In the genomic region with DNA sequence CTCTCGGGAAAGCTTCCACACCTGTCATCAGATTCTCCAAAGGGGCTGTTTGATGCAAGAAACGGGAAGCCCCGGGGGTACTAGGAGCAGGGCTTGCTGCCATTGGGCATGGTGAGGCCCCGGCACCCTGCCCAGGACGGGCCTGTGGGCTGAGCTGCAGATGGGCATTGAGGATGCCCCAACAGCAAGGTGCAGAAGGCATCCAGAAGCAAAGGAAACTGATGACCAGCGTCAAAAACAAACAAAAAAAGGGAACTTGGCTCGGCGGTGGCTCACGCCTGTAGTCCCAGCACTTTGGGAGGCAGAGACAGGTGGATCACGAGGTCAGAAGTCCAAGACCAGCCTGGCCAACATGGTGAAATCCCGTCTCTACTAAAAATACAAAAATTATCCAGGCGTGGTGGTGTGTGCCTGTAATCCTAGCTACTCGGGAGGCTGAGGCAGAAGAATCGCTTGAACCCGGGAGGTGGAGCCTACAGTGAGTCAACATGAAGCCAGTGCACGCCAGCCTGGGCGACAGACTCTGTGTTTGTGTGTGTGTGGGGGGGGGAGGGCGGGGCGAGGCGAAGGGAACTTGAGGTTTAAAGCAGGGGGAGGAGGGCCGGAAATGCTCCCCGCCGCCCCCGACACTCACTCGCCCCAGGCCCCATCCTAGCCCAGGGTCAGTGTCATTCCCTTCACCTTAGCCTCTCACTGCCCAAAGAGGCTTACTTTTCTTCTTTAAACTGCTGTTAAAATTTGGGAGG, we compare ENCODE assay signal across 8 cellular contexts. TPM values are rescaled to one million over a fixed set of nuclear protein-coding genes. Genes with fewer than 3 reads are reported as not detected.
DNase-seq lines count a peak whose midpoint lies in the region; ATAC-seq and TF ChIP-seq lines count a peak whose summit lies in the region.

No MANE protein-coding gene starts in this region.

- peak overlapping the region; percentile 96 for H3K4me3 ChIP-seq in mononuclear cell (ENCODE audit: low read length)

- no peak for TF ChIP-seq CTCF in GM10266 (IDR thresholded peaks at IDR 0.05; ENCODE audit: control insufficient read depth, insufficient read depth, low read depth, missing control alignments)

- H3K27ac Mint-ChIP-seq in activated naive CD8-positive, alpha-beta T cell treated with anti-CD3 and anti-CD28 coated beads, Interleukin-2, amount 50 U/mL, for 24 hours: peak overlapping the region; percentile 95

- peaks cover 70% of the 10 kb centered on the region for H3K4me1 Mint-ChIP-seq in activated naive CD8-positive, alpha-beta T cell treated with anti-CD3 and anti-CD28 coated beads, Interleukin-2, amount 50 U/mL, for 24 hours

- peak overlapping the region; percentile 85 for H3K4me3 Mint-ChIP-seq in activated naive CD8-positive, alpha-beta T cell treated with anti-CD3 and anti-CD28 coated beads, Interleukin-2, amount 50 U/mL, for 24 hours

- no peaks in the 10 kb centered on the region for H3K9me3 ChIP-seq in mononuclear cell (ENCODE audit: low read depth, low read length)

- no peaks in the 10 kb centered on the region for H3K27me3 ChIP-seq in mononuclear cell (ENCODE audit: insufficient read depth, low read length)

- DNase-seq in GM10266 (ENCODE audit: extremely low spot score) (peak; percentile 75), T follicular helper cell (ENCODE audit: low read depth) (peak; percentile 71), SK-N-DZ (ENCODE audit: low spot score) (no peak), superior temporal gyrus (ENCODE audit: extremely low spot score) (no peak)
- DNase-seq in activated naive CD8-positive, alpha-beta T cell treated with anti-CD3 and anti-CD28 coated beads, Interleukin-2, amount 50 U/mL, for 24 hours: peak; percentile 74
- peak; percentile 68 to 77 (median 75) for DNase-seq in stimulated activated naive CD4-positive, alpha-beta T cell (lab: John Stamatoyannopoulos, UW)

- no peaks in the 10 kb centered on the region for H3K9me3 Mint-ChIP-seq in activated naive CD8-positive, alpha-beta T cell treated with anti-CD3 and anti-CD28 coated beads, Interleukin-2, amount 50 U/mL, for 24 hours

- no peaks in the 10 kb centered on the region for H3K27me3 Mint-ChIP-seq in activated naive CD8-positive, alpha-beta T cell treated with anti-CD3 and anti-CD28 coated beads, Interleukin-2, amount 50 U/mL, for 24 hours

- H3K36me3 Mint-ChIP-seq in activated naive CD8-positive, alpha-beta T cell treated with anti-CD3 and anti-CD28 coated beads, Interleukin-2, amount 50 U/mL, for 24 hours (ENCODE audit: low read depth): peaks cover 38% of the 10 kb centered on the region

- peaks cover 73% of the 10 kb centered on the region for H3K4me1 ChIP-seq in mononuclear cell (ENCODE audit: insufficient read depth, low read length)

- ATAC-seq in activated naive CD8-positive, alpha-beta T cell treated with anti-CD3 and anti-CD28 coated beads, Interleukin-2, amount 50 U/mL, for 24 hours: peak; percentile 16
- no peak for ATAC-seq in GM18870 (IDR thresholded peaks at IDR 0.05; ENCODE audit: unreplicated experiment)

RNA-seq across cellular contexts. Expression of a gene that starts 1.7 kb away (rescaled TPM):
- total RNA-seq in mononuclear cell: 274 TPM
- polyA plus RNA-seq in SK-N-DZ (2014; cell fraction: cytosol; rRNA removed): 134 and 169 TPM in 2 replicates
- 828 and 858 TPM in 2 replicates for polyA plus RNA-seq in SK-N-DZ (2014; cell fraction: nucleus; rRNA removed)

RNA-seq across cellular contexts. Expression of a gene that starts 39.9 kb away (rescaled TPM):
- 37.7 TPM for total RNA-seq in mononuclear cell
- 26.3 and 42.8 TPM in 2 replicates for polyA plus RNA-seq in SK-N-DZ (2014; cell fraction: cytosol; rRNA removed)
- 70.6 and 89.1 TPM in 2 replicates for polyA plus RNA-seq in SK-N-DZ (2014; cell fraction: nucleus; rRNA removed)

Comparison
In these comparisons a context has a peak if more than half of its experiments do, and no peak if none do; other contexts are left out.
1. DNase-seq: peak in GM10266 (single experiment), T follicular helper cell (single experiment), activated naive CD8-positive, alpha-beta T cell treated with anti-CD3 and anti-CD28 coated beads, Interleukin-2, amount 50 U/mL, for 24 hours (single experiment) and stimulated activated naive CD4-positive, alpha-beta T cell (6 of 6); none in SK-N-DZ (single experiment) and superior temporal gyrus (single experiment).